Comparison of ENCODE assay signal across 11 cellular contexts in the genomic region with DNA sequence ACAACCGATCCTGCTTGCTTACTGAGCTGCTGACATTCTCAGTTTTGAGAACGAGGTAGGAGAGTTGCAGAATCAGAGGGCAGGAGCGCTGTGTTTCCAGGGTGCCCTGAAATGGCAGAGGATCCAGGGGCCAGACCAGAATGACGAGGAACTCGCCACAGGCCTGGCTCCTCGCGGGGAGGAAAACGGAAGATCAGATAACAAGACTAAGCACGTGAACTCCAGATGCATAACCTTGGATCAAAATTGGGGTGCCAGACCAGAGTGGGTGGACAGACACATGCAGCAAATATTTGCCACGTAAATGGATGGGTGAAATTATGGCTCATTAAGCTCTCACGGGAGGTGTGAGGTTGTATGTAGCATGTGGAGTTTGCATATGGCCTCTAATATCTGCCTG. TPM values are rescaled to one million over a fixed set of nuclear protein-coding genes. Genes with fewer than 3 reads are reported as not detected.
DNase-seq lines count a peak whose midpoint lies in the region; ATAC-seq, FAIRE-seq and TF ChIP-seq lines count a peak whose summit lies in the region.
"Had no signal": no experiment of that assay in that cellular context is flagged by ENCODE, and none has a peak within 500 bp of the region (broad histone marks: within the 10 kb centered on the region; RNA-seq: fewer than 3 reads in every experiment).

No MANE protein-coding gene starts in this region.

- no peak for ATAC-seq in K562
- ATAC-seq in HG03342 (IDR thresholded peaks at IDR 0.05; ENCODE audit: unreplicated experiment): no peak

- no peak for TF ChIP-seq CTCF in K562 (IDR thresholded peaks at IDR 0.05 in 2 of 3, conservative IDR thresholded peaks at IDR 0.05 in 1 of 3; ENCODE audit: insufficient read depth in 2 of 3, low read depth in 1 of 3, low read length in 3 of 3)
- no peak for TF ChIP-seq CTCF in transverse colon (IDR thresholded peaks at IDR 0.05)

- CTCF ChIA-PET in K562 (lab: Yijun Ruan, JAX; ENCODE audit: low intra/inter-chr PET ratio): no interaction called here

- peaks cover 63% of the 10 kb centered on the region for H3K36me3 Mint-ChIP-seq in activated T-cell treated with anti-CD3 and anti-CD28 coated beads, Interleukin-2, amount 50 U/mL, for 24 hours (ENCODE audit: low read depth)

- in situ Hi-C loops in K562 (cut with MboI): no loop called here
- in situ Hi-C loops in transverse colon (cut with MboI; ENCODE audit: low pct_ligation_motif_present in 1 of 4, low pct_unique_long_range_greater_than_20kb in 1 of 4, low sequenced_read_pairs in 3 of 4): no loop called here

- no peak overlapping the region for H3K4me3 ChIP-seq in K562
- H3K4me3 ChIP-seq in muscle layer of colon (ENCODE audit: low read depth in 1 of 2, low read length in 2 of 2): no peak overlapping the region
- no peak overlapping the region for H3K4me3 ChIP-seq in transverse colon
- H3K4me3 ChIP-seq: lung, thoracic aorta had no signal

- peak overlapping the region; percentile 63 for H3K27ac Mint-ChIP-seq in activated T-cell treated with anti-CD3 and anti-CD28 coated beads, Interleukin-2, amount 50 U/mL, for 24 hours

- TF ChIP-seq EP300 in K562 (IDR thresholded peaks at IDR 0.05; ENCODE audit: low read length): no peak
- TF ChIP-seq EP300 in transverse colon (IDR thresholded peaks at IDR 0.05; ENCODE audit: low read depth): no peak

- no peak overlapping the region for H3K27ac ChIP-seq in K562 (ENCODE audit: extremely low read depth, low read depth, low read length)
- peak overlapping the region; percentile 91 for H3K27ac ChIP-seq in muscle layer of colon (ENCODE audit: low read depth, low read length)
- peak overlapping the region; percentile 69 to 90 (median 86) for H3K27ac ChIP-seq in transverse colon
- H3K27ac ChIP-seq: thoracic aorta had no signal

- no peak overlapping the region for H3K4me3 Mint-ChIP-seq in activated T-cell treated with anti-CD3 and anti-CD28 coated beads, Interleukin-2, amount 50 U/mL, for 24 hours

- H3K4me1 ChIP-seq in K562 (replicated peaks in 1 of 2; ENCODE audit: control insufficient read depth in 2 of 2, insufficient read depth in 2 of 2, low read length in 2 of 2) (peaks cover 11 to 17% of the 10 kb centered on the region in 2 experiments; a peak in 4 of 5 replicates), muscle layer of colon (ENCODE audit: insufficient read depth, low read length) (peaks cover 71% of the 10 kb centered on the region), transverse colon (peaks cover 33 to 68% (median 48%) of the 10 kb centered on the region in 4 donors)

- WGBS in K562 (ENCODE audit: insufficient coverage, low coverage, missing lambda C conversion rate): 27% methylated on average over 11 of the region's 11 CpGs
- 78 to 92% methylated on average over 5 to 11 of the region's 11 CpGs for WGBS in transverse colon (ENCODE audit: low coverage in 1 of 2), 2 donors

- peaks cover 75% of the 10 kb centered on the region for H3K4me1 Mint-ChIP-seq in activated T-cell treated with anti-CD3 and anti-CD28 coated beads, Interleukin-2, amount 50 U/mL, for 24 hours (ENCODE audit: low read depth)

- POLR2A ChIA-PET in K562 (lab: Yijun Ruan, JAX): interaction anchor here (1.6 kb wide), 1 partner anchor 11 kb away, joined by 3 read pairs; no protein-coding TSS in a partner anchor

- no peaks in the 10 kb centered on the region; a peak in 1 of 5 replicates for H3K27me3 ChIP-seq in K562 (ENCODE audit: control insufficient read depth in 2 of 2, insufficient read depth in 2 of 2, low read length in 2 of 2)
- H3K27me3 ChIP-seq in muscle layer of colon (ENCODE audit: control insufficient read depth in 1 of 2, insufficient read depth in 2 of 2, low read length in 2 of 2): no peaks in the 10 kb centered on the region
- no peaks in the 10 kb centered on the region for H3K27me3 ChIP-seq in transverse colon

- no peaks in the 10 kb centered on the region for H3K36me3 ChIP-seq in K562 (ENCODE audit: control insufficient read depth, insufficient read depth, low read length)
- no peaks in the 10 kb centered on the region for H3K36me3 ChIP-seq in muscle layer of colon (ENCODE audit: insufficient read depth, low read length)
- no peaks in the 10 kb centered on the region for H3K36me3 ChIP-seq in transverse colon
- H3K36me3 ChIP-seq: thoracic aorta had no signal

- no peaks in the 10 kb centered on the region for H3K9me3 Mint-ChIP-seq in activated T-cell treated with anti-CD3 and anti-CD28 coated beads, Interleukin-2, amount 50 U/mL, for 24 hours

- no peaks in the 10 kb centered on the region for H4K20me1 ChIP-seq in K562 (replicated peaks; ENCODE audit: control insufficient read depth, insufficient read depth, low read length)

- FAIRE-seq in K562 (lab: Jason Lieb, UNC): peak; percentile 11

- H3K9me3 ChIP-seq in K562 (replicated peaks; ENCODE audit: control insufficient read depth, insufficient read depth, low read depth, low read length) (no peaks in the 10 kb centered on the region), muscle layer of colon (ENCODE audit: low read length) (no peaks in the 10 kb centered on the region), transverse colon (no peaks in the 10 kb centered on the region)
- H3K9me3 ChIP-seq: thoracic aorta had no signal

- H3K4me2 ChIP-seq in K562 (ENCODE audit: insufficient read depth, low read length): no peak overlapping the region

- no peaks in the 10 kb centered on the region for H3K9me1 ChIP-seq in K562 (ENCODE audit: control insufficient read depth, insufficient read depth, low read length)

- no peaks in the 10 kb centered on the region for H3K27me3 Mint-ChIP-seq in activated T-cell treated with anti-CD3 and anti-CD28 coated beads, Interleukin-2, amount 50 U/mL, for 24 hours

- BruUV-seq in K562 (replicated peaks; lab: Mats Ljungman, UMichigan): no TSS peak

- TF ChIP-seq RAD21 in K562 (CRISPR knock-in tag; conservative IDR thresholded peaks at IDR 0.05 in 1 of 2, IDR thresholded peaks at IDR 0.05 in 1 of 2): no peak

- intact Hi-C loops in K562 (cut with micrococcal nuclease): no loop called here
- intact Hi-C loops in transverse colon (cut with DNase I; ENCODE audit: low total_unique reads): no loop called here

- peak; percentile 23 for DNase-seq in activated T-cell treated with anti-CD3 and anti-CD28 coated beads, Interleukin-2, amount 50 U/mL, for 24 hours
- DNase-seq in activated T-cell treated with anti-CD3 and anti-CD28 coated beads for 4 hours (no peak), K562 (ENCODE audit: extremely low read depth in 1 of 4, low spot score in 3 of 4) (no peak), transverse colon (no peak), GOT3 (lab: John Stamatoyannopoulos, UW) (no peak), mucosa of gallbladder (ENCODE audit: low spot score) (no peak)
- DNase-seq: ACHN had no signal

- H3K9ac ChIP-seq in K562 (ENCODE audit: insufficient read depth in 1 of 2, low read depth in 2 of 2, low read length in 2 of 2): peak overlapping the region in 1 of 2 experiments; percentile 53; a peak in 1 of 4 replicates
- peak overlapping the region; percentile 11 for H3K9ac ChIP-seq in muscle layer of colon (ENCODE audit: low read length)

- no peaks in the 10 kb centered on the region for H3K79me2 ChIP-seq in K562 (ENCODE audit: control insufficient read depth, insufficient read depth, low read length)

- no peak overlapping the region for H2AFZ ChIP-seq in K562 (ENCODE audit: low read depth, low read length)

- TF ChIP-seq POLR2A in K562 (conservative IDR thresholded peaks at IDR 0.05): no peak
- TF ChIP-seq POLR2A in transverse colon (IDR thresholded peaks at IDR 0.05): no peak

TF ChIP-seq in K562, 482 proteins besides CTCF, POLR2A, EP300 and RAD21 (continues in another document):
- TF ChIP-seq, protein P1, sequence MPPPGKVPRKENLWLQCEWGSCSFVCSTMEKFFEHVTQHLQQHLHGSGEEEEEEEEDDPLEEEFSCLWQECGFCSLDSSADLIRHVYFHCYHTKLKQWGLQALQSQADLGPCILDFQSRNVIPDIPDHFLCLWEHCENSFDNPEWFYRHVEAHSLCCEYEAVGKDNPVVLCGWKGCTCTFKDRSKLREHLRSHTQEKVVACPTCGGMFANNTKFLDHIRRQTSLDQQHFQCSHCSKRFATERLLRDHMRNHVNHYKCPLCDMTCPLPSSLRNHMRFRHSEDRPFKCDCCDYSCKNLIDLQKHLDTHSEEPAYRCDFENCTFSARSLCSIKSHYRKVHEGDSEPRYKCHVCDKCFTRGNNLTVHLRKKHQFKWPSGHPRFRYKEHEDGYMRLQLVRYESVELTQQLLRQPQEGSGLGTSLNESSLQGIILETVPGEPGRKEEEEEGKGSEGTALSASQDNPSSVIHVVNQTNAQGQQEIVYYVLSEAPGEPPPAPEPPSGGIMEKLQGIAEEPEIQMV (tag; conservative IDR thresholded peaks at IDR 0.05; ENCODE audit: low read depth): no peak
- TF ChIP-seq L3MBTL2 (IDR thresholded peaks at IDR 0.05) (peak; percentile 39; the same call in 1 of the 2 replicates), OTX1 (CRISPR knock-in tag; IDR thresholded peaks at IDR 0.05) (no peak)

RNA-seq across cellular contexts. Expression of a gene that starts 46.5 kb away (rescaled TPM):
- 2.0 and 2.1 TPM in 2 replicates for total RNA-seq in K562 (2011; cell fraction: chromatin; rRNA removed; ENCODE audit: low replicate concordance)
- 0.79 and 1.0 TPM in 2 replicates for total RNA-seq in K562 (2011; cell fraction: nucleolus; rRNA removed)
- total RNA-seq in K562 (2011; cell fraction: nucleoplasm; rRNA removed): 1.1 and 1.7 TPM in 2 replicates
- total RNA-seq in K562 (2014; rRNA removed): 2.0 and 3.3 TPM in 2 replicates
- total RNA-seq in K562 (2014; rRNA removed; fragmentation: Illumina TruSeq; extraction: Trizol): 3.2 TPM in 2 replicates
- 2.9 and 3.8 TPM in 2 replicates for total RNA-seq in K562 (2015; rRNA removed; fragmentation: Illumina TruSeq; extraction: Trizol)
- total RNA-seq in K562 (2021): 5.5 and 6.3 TPM in 2 replicates
- 0.70 and 1.5 TPM in 2 replicates for polyA plus RNA-seq in K562 (2011; rRNA removed)
- polyA plus RNA-seq in K562 (2011; cell fraction: cytosol; rRNA removed): 0.80 and 2.0 TPM in 2 replicates
- 0.25 and 1.3 TPM in 2 replicates for polyA plus RNA-seq in K562 (2011; cell fraction: nucleus; rRNA removed)
- polyA plus RNA-seq in K562 (2012): 4.1 and 5.0 TPM in 2 replicates
- 4.7 and 5.1 TPM in 2 replicates for polyA plus RNA-seq in K562 (2014; fragmentation: Illumina TruSeq; extraction: Trizol)
- polyA plus RNA-seq in K562 (2014; fragmentation: Nextera tagmentation; extraction: Ambion mirVana): 1 to 10 TPM; 1.6 to 1.7 TPM
- 2.9 and 3.1 TPM in 2 replicates for polyA plus RNA-seq in K562 (2014; rRNA removed)
- 0.75 and 1.1 TPM in 2 replicates for polyA minus RNA-seq in K562 (2011; rRNA and poly(A)+ RNA removed)
- polyA minus RNA-seq in K562 (2011; cell fraction: cytosol; rRNA and poly(A)+ RNA removed): 1.5 and 2.0 TPM in 2 replicates
- 0.67 and 0.81 TPM in 2 replicates for polyA minus RNA-seq in K562 (2011; cell fraction: nucleus; rRNA and poly(A)+ RNA removed)
- 10 to 100 TPM in 1 of 4 donors, 1 to 10 TPM in 3; 2.2 to 11.3 (median 5.3) TPM for total RNA-seq in transverse colon
- 18.6 TPM for total RNA-seq in mucosa of gallbladder
